In the genomic region with DNA sequence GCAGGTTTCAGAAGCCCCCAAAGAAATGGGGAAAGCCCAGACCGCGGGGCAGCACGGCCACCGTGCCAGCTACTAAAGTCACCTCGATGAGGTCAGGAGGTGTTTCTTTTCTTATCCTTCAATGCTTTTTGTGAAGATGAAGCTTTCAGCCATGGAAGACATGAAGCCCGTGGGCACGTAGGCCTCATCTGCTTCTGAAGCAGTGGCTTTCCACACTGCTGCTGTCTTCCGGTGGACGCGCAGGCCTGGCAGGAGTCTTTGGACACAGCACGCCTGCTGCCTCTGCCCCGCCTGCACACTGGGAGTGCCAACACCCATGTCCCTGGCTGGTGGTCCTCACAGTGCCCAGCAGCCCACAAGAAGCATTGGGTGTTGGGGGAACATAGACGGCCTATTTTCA, we compare ENCODE assay signal across 31 cellular contexts.
"Had no signal": no experiment of that assay in that cellular context is flagged by ENCODE, and none has a peak within 500 bp of the region (broad histone marks: within the 10 kb centered on the region; RNA-seq: fewer than 3 reads in every experiment).

No MANE protein-coding gene starts in this region.

- H3K4me3 Mint-ChIP-seq: activated CD4-positive, alpha-beta memory T cell treated with anti-CD3 and anti-CD28 coated beads, Interleukin-2, amount 10 ng/mL, durations not matched to agents 7 days and 5 days; activated CD4-positive, alpha-beta T cell treated with anti-CD3 and anti-CD28 coated beads, Interleukin-2, amount 10 ng/mL, durations not matched to agents 7 days and 5 days; activated naive CD4-positive, alpha-beta T cell treated with anti-CD3 and anti-CD28 coated beads, Interleukin-2, amount 50 U/mL, for 24 hours; activated naive CD8-positive, alpha-beta T cell treated with anti-CD3 and anti-CD28 coated beads for 36 hours; activated naive CD8-positive, alpha-beta T cell treated with anti-CD3 and anti-CD28 coated beads, Interleukin-2, amount 50 U/mL, for 24 hours; activated T-cell treated with anti-CD3 and anti-CD28 coated beads, Interleukin-2, amount 50 U/mL, for 4 hours; activated T-helper 17 cell treated with anti-CD3 and anti-CD28 coated beads, Interleukin-2, amount 50 U/mL, for 72 hours; WTC11 had no signal

- H3K36me3 Mint-ChIP-seq: WTC11 had no signal

- H3K27ac Mint-ChIP-seq: activated CD4-positive, alpha-beta memory T cell treated with anti-CD3 and anti-CD28 coated beads, Interleukin-2, amount 10 ng/mL, durations not matched to agents 7 days and 5 days; activated CD4-positive, alpha-beta T cell treated with anti-CD3 and anti-CD28 coated beads, Interleukin-2, amount 10 ng/mL, durations not matched to agents 7 days and 5 days; activated naive CD4-positive, alpha-beta T cell treated with anti-CD3 and anti-CD28 coated beads, Interleukin-2, amount 50 U/mL, for 24 hours; activated naive CD8-positive, alpha-beta T cell treated with anti-CD3 and anti-CD28 coated beads for 36 hours; activated naive CD8-positive, alpha-beta T cell treated with anti-CD3 and anti-CD28 coated beads, Interleukin-2, amount 50 U/mL, for 24 hours; activated T-helper 17 cell treated with anti-CD3 and anti-CD28 coated beads, Interleukin-2, amount 50 U/mL, for 72 hours; WTC11 had no signal

- H3K4me1 Mint-ChIP-seq: activated CD4-positive, alpha-beta memory T cell treated with anti-CD3 and anti-CD28 coated beads, Interleukin-2, amount 10 ng/mL, durations not matched to agents 7 days and 5 days; activated CD4-positive, alpha-beta T cell treated with anti-CD3 and anti-CD28 coated beads, Interleukin-2, amount 10 ng/mL, durations not matched to agents 7 days and 5 days; activated naive CD4-positive, alpha-beta T cell treated with anti-CD3 and anti-CD28 coated beads, Interleukin-2, amount 50 U/mL, for 24 hours; activated naive CD8-positive, alpha-beta T cell treated with anti-CD3 and anti-CD28 coated beads for 36 hours; activated naive CD8-positive, alpha-beta T cell treated with anti-CD3 and anti-CD28 coated beads, Interleukin-2, amount 50 U/mL, for 24 hours; activated T-helper 17 cell treated with anti-CD3 and anti-CD28 coated beads, Interleukin-2, amount 50 U/mL, for 72 hours; WTC11 had no signal

- FAIRE-seq: endometrium, endothelial cell of umbilical vein, TTC549 had no signal

- H3K27me3 Mint-ChIP-seq: activated CD4-positive, alpha-beta memory T cell treated with anti-CD3 and anti-CD28 coated beads, Interleukin-2, amount 10 ng/mL, durations not matched to agents 7 days and 5 days; activated CD4-positive, alpha-beta T cell treated with anti-CD3 and anti-CD28 coated beads, Interleukin-2, amount 10 ng/mL, durations not matched to agents 7 days and 5 days; activated naive CD4-positive, alpha-beta T cell treated with anti-CD3 and anti-CD28 coated beads, Interleukin-2, amount 50 U/mL, for 24 hours; activated naive CD8-positive, alpha-beta T cell treated with anti-CD3 and anti-CD28 coated beads for 36 hours; activated naive CD8-positive, alpha-beta T cell treated with anti-CD3 and anti-CD28 coated beads, Interleukin-2, amount 50 U/mL, for 24 hours; activated T-helper 17 cell treated with anti-CD3 and anti-CD28 coated beads, Interleukin-2, amount 50 U/mL, for 72 hours had no signal

- H3K9me3 ChIP-seq: adrenal gland, body of pancreas, colonic mucosa, gastroesophageal sphincter had no signal

- H3K4me1 ChIP-seq: adrenal gland, body of pancreas, colonic mucosa, esophagus squamous epithelium, gastroesophageal sphincter had no signal

- H3K9me3 Mint-ChIP-seq: activated naive CD8-positive, alpha-beta T cell treated with anti-CD3 and anti-CD28 coated beads, Interleukin-2, amount 50 U/mL, for 24 hours had no signal

- H3K27ac ChIP-seq: adrenal gland, body of pancreas, colonic mucosa, epithelial cell of prostate, esophagus squamous epithelium, gastroesophageal sphincter, VCaP had no signal

- DNase-seq: activated CD4-positive, alpha-beta memory T cell treated with anti-CD3 and anti-CD28 coated beads, Interleukin-2, amount 10 ng/mL, durations not matched to agents 7 days and 5 days; activated CD4-positive, alpha-beta T cell treated with anti-CD3 and anti-CD28 coated beads for 1 hour; activated CD4-positive, alpha-beta T cell treated with anti-CD3 and anti-CD28 coated beads for 4 hours; activated CD4-positive, alpha-beta T cell treated with anti-CD3 and anti-CD28 coated beads, Interleukin-2, amount 10 ng/mL, durations not matched to agents 7 days and 5 days; activated CD4-positive, alpha-beta T cell treated with anti-CD3 and anti-CD28 coated beads, Interleukin-2, amount 50 U/mL, for 4 hours; activated CD8-positive, alpha-beta memory T cell treated with anti-CD3 and anti-CD28 coated beads, Interleukin-2, amount 50 U/mL, for 48 hours; activated gamma-delta T cell; activated naive CD4-positive, alpha-beta T cell; activated naive CD8-positive, alpha-beta T cell treated with anti-CD3 and anti-CD28 coated beads for 36 hours; activated naive CD8-positive, alpha-beta T cell treated with anti-CD3 and anti-CD28 coated beads, Interleukin-2, amount 50 U/mL, for 24 hours; activated T-cell treated with anti-CD3 and anti-CD28 coated beads for 4 hours; activated T-cell treated with anti-CD3 and anti-CD28 coated beads, Interleukin-2, amount 50 U/mL, for 4 hours; adrenal gland; amygdala; body of pancreas; central memory CD4-positive, alpha-beta T cell; cerebellar nuclear complex; colonic mucosa; effector CD8-positive, alpha-beta T cell; esophagus squamous epithelium; foreskin melanocyte; T-helper 2 cell had no signal

- H3K4me3 ChIP-seq: adrenal gland, body of pancreas, colonic mucosa, esophagus squamous epithelium, gastroesophageal sphincter had no signal

- ATAC-seq: activated T-cell treated with anti-CD3 and anti-CD28 coated beads, Interleukin-2, amount 50 U/mL, for 4 hours; activated T-helper 17 cell treated with anti-CD3 and anti-CD28 coated beads, Interleukin-2, amount 50 U/mL, for 72 hours; body of pancreas; gastroesophageal sphincter; WTC11 had no signal

- H3K36me3 ChIP-seq: adrenal gland, colonic mucosa, esophagus squamous epithelium, gastroesophageal sphincter had no signal

- H3K27me3 ChIP-seq: adrenal gland, body of pancreas, colonic mucosa, esophagus squamous epithelium, gastroesophageal sphincter had no signal
